In genomic region chr19:40778045-40778864, GRCh38 we compare ENCODE assay signal across 8 cellular contexts. TPM values are rescaled to one million over a fixed set of nuclear protein-coding genes. Genes with fewer than 3 reads are reported as not detected.
DNase-seq lines count a peak whose midpoint lies in the region; ATAC-seq and TF ChIP-seq lines count a peak whose summit lies in the region.

RAB4B (plus strand) TSS chr19:40778247; CDS start chr19:40778376, 129 bp downstream.

- H3K27ac ChIP-seq in PC-9 (peak within 1 kb of the TSS; percentile 95), mucosa of rectum (ENCODE audit: low read depth in 2 of 2, low read length in 2 of 2) (peak within 1 kb of the TSS; percentile 99 to 100)

- H3K4me3 ChIP-seq in Jurkat, Clone E6-1 (ENCODE audit: low read length): peak within 1 kb of the TSS; percentile 82
- H3K4me3 ChIP-seq in PC-9 (peak within 1 kb of the TSS; percentile 64), epithelial cell of proximal tubule (ENCODE audit: low read depth, low read length) (peak within 1 kb of the TSS; percentile 76), mucosa of rectum (ENCODE audit: low read length in 2 of 2) (peak within 1 kb of the TSS; percentile 97 to 98)

- H3K9me3 ChIP-seq in PC-9 (ENCODE audit: insufficient read depth, low read depth): no peaks in the 10 kb centered on the region
- H3K9me3 ChIP-seq in mucosa of rectum (ENCODE audit: control insufficient read depth in 2 of 2, low read length in 2 of 2): no peaks in the 10 kb centered on the region

- CTCF ChIA-PET in PC-9 (lab: Charles Lee): interaction anchor here (0.6 to 2.7 kb wide), 4 partner anchors 20 to 477 kb away, joined by 3 to 11 read pairs (median 3); partner anchors contain the start of gene EGLN2

- intact Hi-C loops in PC-9 (cut with micrococcal nuclease; ENCODE audit: unreplicated experiment): loop anchor here (1.0 kb wide), 1 partner anchor 20 kb away; no protein-coding TSS in a partner anchor

- POLR2A ChIA-PET in PC-9 (lab: Charles Lee; ENCODE audit: unreplicated experiment): interaction anchor here (0.5 to 2.6 kb wide), 19 partner anchors 21 to 1342 kb away, joined by 3 to 33 read pairs (median 6); partner anchors contain the start of genes ACTMAP, AXL, BLVRB and COQ8B

- H4K20me1 ChIP-seq in PC-9 (ENCODE audit: insufficient read depth): no peaks in the 10 kb centered on the region; the same call in 1 of the 2 replicates

- BruUV-seq in PC-9 (replicated peaks; lab: Mats Ljungman, UMichigan): no TSS peak

- H3K27me3 ChIP-seq in PC-9 (ENCODE audit: insufficient read depth, low read depth): no peaks in the 10 kb centered on the region
- no peaks in the 10 kb centered on the region for H3K27me3 ChIP-seq in mucosa of rectum (ENCODE audit: control insufficient read depth in 2 of 2, insufficient read depth in 2 of 2, low read length in 2 of 2)

- peaks cover 29% of the 10 kb centered on the region for H3F3A ChIP-seq in PC-9 (ENCODE audit: insufficient read depth, low read depth)

- peaks cover 13% of the 10 kb centered on the region for H3K4me1 ChIP-seq in PC-9 (replicated peaks; ENCODE audit: insufficient read depth)
- H3K4me1 ChIP-seq in mucosa of rectum (ENCODE audit: control insufficient read depth in 2 of 2, insufficient read depth in 2 of 2, low read length in 2 of 2): peaks cover 11 to 15% of the 10 kb centered on the region in 2 donors

- H3K9ac ChIP-seq in mucosa of rectum (ENCODE audit: low read depth in 1 of 2, low read length in 2 of 2): peak within 1 kb of the TSS; percentile 91 to 98

- no peaks in the 10 kb centered on the region for H3K36me3 ChIP-seq in PC-9 (ENCODE audit: low read depth)
- peaks cover 0 to 5% of the 10 kb centered on the region in 2 donors for H3K36me3 ChIP-seq in mucosa of rectum (ENCODE audit: control insufficient read depth in 2 of 2, insufficient read depth in 2 of 2, low read length in 2 of 2)

- no peaks in the 10 kb centered on the region for H3K9me2 ChIP-seq in PC-9 (ENCODE audit: insufficient read depth)

- peak within 1 kb of the TSS; percentile 82 for H2AFZ ChIP-seq in PC-9

- H3K79me2 ChIP-seq in PC-9 (ENCODE audit: low read depth): no peaks in the 10 kb centered on the region

- no peak for TF ChIP-seq CTCF in PC-9 (conservative IDR thresholded peaks at IDR 0.05)
- TF ChIP-seq CTCF in epithelial cell of proximal tubule (conservative IDR thresholded peaks at IDR 0.05; ENCODE audit: low read depth, low read length): no peak

- peak within 1 kb of the TSS; percentile 91 for H3K4me2 ChIP-seq in PC-9

- peak; percentile 51 for ATAC-seq in GM21619 (IDR thresholded peaks at IDR 0.05; ENCODE audit: unreplicated experiment)

- peak; percentile 100 for DNase-seq in DMS153 (lab: John Stamatoyannopoulos, UW)
- peak; percentile 100 for DNase-seq in Jurkat, Clone E6-1 (ENCODE audit: low read depth, low spot score)
- peak; percentile 97 to 100 for DNase-seq in PC-9
- DNase-seq in activated T-cell treated with anti-CD3 and anti-CD28 coated beads, Interleukin-2, amount 50 U/mL, for 1 hour: peak; percentile 99
- peak; percentile 89 for DNase-seq in epithelial cell of proximal tubule (ENCODE audit: low read depth)
- peak; percentile 100 for DNase-seq in stimulated activated CD8-positive, alpha-beta memory T cell treated with anti-CD3 and anti-CD28 coated beads, Interleukin-4, amount 100 ng/mL, for 48 hours

RNA-seq across cellular contexts. Expression of gene RAB4B, which starts in this region (rescaled TPM):
- polyA plus RNA-seq in Jurkat, Clone E6-1 (2012; ENCODE audit: insufficient read depth, insufficient read length): 55.7 TPM
- total RNA-seq in PC-9 (2021): 22.2 and 24.8 TPM in 2 replicates
- total RNA-seq in epithelial cell of proximal tubule: 20.6 and 23.6 TPM in 2 replicates

Comparison
In these comparisons a context has a peak if more than half of its experiments do, and no peak if none do; other contexts are left out.
1. Peak in every context shown above with its lines: DNase-seq, ATAC-seq, H3K4me3 ChIP-seq and H3K27ac ChIP-seq.